Comparison of ENCODE assay signal across 8 cellular contexts in the genomic region with DNA sequence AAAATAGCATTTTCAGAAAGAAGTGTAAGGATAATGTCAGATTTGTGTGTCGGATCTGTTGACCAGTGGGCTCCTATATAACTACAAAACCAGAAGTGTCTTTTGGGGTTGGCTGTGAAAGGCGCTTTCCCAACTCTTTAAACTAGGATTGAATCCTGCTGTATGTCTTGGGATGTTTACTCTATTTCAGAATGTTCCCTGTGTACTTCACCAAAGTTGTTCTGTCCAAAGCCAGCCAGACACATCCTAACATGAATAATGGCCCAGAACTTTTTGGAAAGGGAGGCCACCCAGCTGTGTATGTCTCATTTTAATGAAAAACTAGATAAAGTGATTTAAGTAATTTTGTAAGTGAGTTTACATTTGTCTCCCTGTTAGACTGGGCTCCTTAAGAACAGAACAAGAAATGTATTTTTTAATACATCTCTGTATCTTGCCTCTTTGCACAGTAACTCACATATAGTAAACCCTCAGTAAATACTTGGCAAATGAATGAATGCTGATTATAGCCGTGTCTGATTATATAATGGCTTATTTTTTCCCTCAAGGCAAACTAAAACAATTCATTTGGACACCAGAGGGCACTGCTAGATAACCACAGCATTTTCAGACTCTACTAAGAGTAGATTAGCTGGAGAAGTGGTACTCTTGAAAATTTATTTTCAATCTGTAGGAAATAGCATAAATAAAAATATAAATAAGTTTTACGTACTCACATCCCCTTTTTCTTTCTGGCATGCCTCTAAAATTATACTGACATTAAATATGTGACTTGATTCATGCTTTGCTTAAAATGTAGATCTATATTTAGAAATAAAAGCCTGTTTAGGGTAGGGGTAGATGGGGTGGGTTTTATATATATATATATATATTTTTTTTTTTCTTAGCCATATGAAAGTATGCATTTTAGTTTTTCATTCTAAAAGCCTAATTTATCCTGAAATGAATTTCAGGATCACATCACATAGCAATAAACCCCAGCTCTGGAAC. TPM values are rescaled to one million over a fixed set of nuclear protein-coding genes. Genes with fewer than 3 reads are reported as not detected.
DNase-seq lines count a peak whose midpoint lies in the region; ATAC-seq and TF ChIP-seq lines count a peak whose summit lies in the region.

No MANE protein-coding gene starts in this region.

- peak; percentile 60 for TF ChIP-seq CTCF in astrocyte of the spinal cord (IDR thresholded peaks at IDR 0.05; ENCODE audit: low read depth, low read length)

- H3K4me3 ChIP-seq in astrocyte of the spinal cord (ENCODE audit: low read depth, low read length) = no peak overlapping the region

- no peaks in the 10 kb centered on the region for H3K27me3 Mint-ChIP-seq in immature natural killer cell (ENCODE audit: low read depth in 3 of 3)
- no peaks in the 10 kb centered on the region for H3K27me3 Mint-ChIP-seq in activated T-helper 2 cell treated with anti-CD3 and anti-CD28 coated beads, Interferon-gamma antibody, Interleukin-2, Interleukin-4, amounts not matched to agents 10 μg/mL and 5 μg/mL and 100 μg/mL, durations not matched to agents 14 hours and 24 hours and 36 hours (ENCODE audit: low read depth)

- H3K4me3 Mint-ChIP-seq in immature natural killer cell = no peak overlapping the region
- H3K4me3 Mint-ChIP-seq in activated T-helper 2 cell treated with anti-CD3 and anti-CD28 coated beads, Interferon-gamma antibody, Interleukin-2, Interleukin-4, amounts not matched to agents 10 μg/mL and 5 μg/mL and 100 μg/mL, durations not matched to agents 14 hours and 24 hours and 36 hours (ENCODE audit: low read depth) = no peak overlapping the region

- in situ Hi-C loops in astrocyte of the spinal cord (cut with HindIII; ENCODE audit: low sequenced_read_pairs) = no loop called here

- intact Hi-C loops in activated T-helper 2 cell treated with anti-CD3 and anti-CD28 coated beads, Interferon-gamma antibody, Interleukin-2, Interleukin-4, amounts not matched to agents 10 μg/mL and 5 μg/mL and 100 μg/mL, durations not matched to agents 14 hours and 24 hours and 36 hours (cut with micrococcal nuclease) = loop anchor here (1.0 to 10.0 kb wide), 4 partner anchors 85 to 587 kb away; no protein-coding TSS in a partner anchor

- peak overlapping the region in 3 of 6 donors; percentile 20 to 75 (median 46) for H3K27ac Mint-ChIP-seq in immature natural killer cell
- no peak overlapping the region for H3K27ac Mint-ChIP-seq in activated T-helper 2 cell treated with anti-CD3 and anti-CD28 coated beads, Interferon-gamma antibody, Interleukin-2, Interleukin-4, amounts not matched to agents 10 μg/mL and 5 μg/mL and 100 μg/mL, durations not matched to agents 14 hours and 24 hours and 36 hours

- no peaks in the 10 kb centered on the region for H3K9me3 Mint-ChIP-seq in immature natural killer cell
- no peaks in the 10 kb centered on the region for H3K9me3 Mint-ChIP-seq in activated T-helper 2 cell treated with anti-CD3 and anti-CD28 coated beads, Interferon-gamma antibody, Interleukin-2, Interleukin-4, amounts not matched to agents 10 μg/mL and 5 μg/mL and 100 μg/mL, durations not matched to agents 14 hours and 24 hours and 36 hours

- H3K4me1 Mint-ChIP-seq in immature natural killer cell = peaks cover 3 to 14% of the 10 kb centered on the region in 2 donors
- peaks cover 14% of the 10 kb centered on the region for H3K4me1 Mint-ChIP-seq in activated T-helper 2 cell treated with anti-CD3 and anti-CD28 coated beads, Interferon-gamma antibody, Interleukin-2, Interleukin-4, amounts not matched to agents 10 μg/mL and 5 μg/mL and 100 μg/mL, durations not matched to agents 14 hours and 24 hours and 36 hours (ENCODE audit: low read depth)

- ATAC-seq in HG02678 (IDR thresholded peaks at IDR 0.05; ENCODE audit: unreplicated experiment) (peak; percentile 50), GM18907 (IDR thresholded peaks at IDR 0.05; ENCODE audit: unreplicated experiment) (no peak)

- peak; percentile 28 for DNase-seq in Daoy (ENCODE audit: low read depth)
- DNase-seq in NCI-H460 (ENCODE audit: extremely low read depth, low read depth) = peak; percentile 63
- DNase-seq in astrocyte of the spinal cord (ENCODE audit: low read depth, low spot score) = peak; percentile 73
- DNase-seq in immature natural killer cell = peak; percentile 32 to 46 (median 41)
- peak; percentile 53 for DNase-seq in stromal cell of bone marrow (ENCODE audit: low read depth)
- DNase-seq in activated T-helper 2 cell treated with anti-CD3 and anti-CD28 coated beads, Interferon-gamma antibody, Interleukin-2, Interleukin-4, amounts not matched to agents 10 μg/mL and 5 μg/mL and 100 μg/mL, durations not matched to agents 14 hours and 24 hours and 36 hours (ENCODE audit: low spot score) = no peak

- peaks cover 4 to 19% (median 10%) of the 10 kb centered on the region in 3 donors for H3K36me3 Mint-ChIP-seq in immature natural killer cell
- peaks cover 15% of the 10 kb centered on the region for H3K36me3 Mint-ChIP-seq in activated T-helper 2 cell treated with anti-CD3 and anti-CD28 coated beads, Interferon-gamma antibody, Interleukin-2, Interleukin-4, amounts not matched to agents 10 μg/mL and 5 μg/mL and 100 μg/mL, durations not matched to agents 14 hours and 24 hours and 36 hours (ENCODE audit: low read depth)

RNA-seq across cellular contexts. Expression of a gene that starts 23.8 kb away (rescaled TPM):
- total RNA-seq in Daoy (2014; rRNA removed; shearing (Covaris generic)) = 62.2 and 88.7 TPM in 2 replicates
- 144 and 146 TPM in 2 replicates for total RNA-seq in NCI-H460 (2014; rRNA removed; shearing (Covaris generic))
- 93.1 and 103 TPM in 2 replicates for polyA plus RNA-seq in NCI-H460 (2014; cell fraction: nucleus; rRNA removed)
- polyA plus RNA-seq in immature natural killer cell = 10 to 100 TPM; 83.2 to 94.4 (median 87.9) TPM
- 35.1 TPM in 2 replicates for total RNA-seq in activated T-helper 2 cell treated with anti-CD3 and anti-CD28 coated beads, Interferon-gamma antibody, Interleukin-2, Interleukin-4, amounts not matched to agents 10 μg/mL and 5 μg/mL and 100 μg/mL, durations not matched to agents 14 hours and 24 hours and 36 hours

RNA-seq across cellular contexts. Expression of a gene that starts 37.8 kb away (rescaled TPM):
- total RNA-seq in Daoy (2014; rRNA removed; shearing (Covaris generic)) = 0.34 and 2.3 TPM in 2 replicates
- total RNA-seq in NCI-H460 (2014; rRNA removed; shearing (Covaris generic)) = 0.37 and 0.38 TPM in 2 replicates
- polyA plus RNA-seq in NCI-H460 (2014; cell fraction: nucleus; rRNA removed) = 0.24 and 0.32 TPM in 2 replicates
- polyA plus RNA-seq in immature natural killer cell = 10 to 100 TPM in 1 of 3 donors, 1 to 10 TPM in 2; 1.2 to 13.0 (median 9.0) TPM
- 0.59 and 0.74 TPM in 2 replicates for total RNA-seq in activated T-helper 2 cell treated with anti-CD3 and anti-CD28 coated beads, Interferon-gamma antibody, Interleukin-2, Interleukin-4, amounts not matched to agents 10 μg/mL and 5 μg/mL and 100 μg/mL, durations not matched to agents 14 hours and 24 hours and 36 hours
